Comparison of ENCODE assay signal across 1 cellular context in genomic region chr4:96483308-96484030, GRCh38.
TF ChIP-seq lines count a peak whose summit lies in the region.

No MANE protein-coding gene starts in this region.

TF ChIP-seq in H1, 55 proteins besides CTCF, POLR2A, EP300 and RAD21 (continued from another document):
- TF ChIP-seq, protein P1, sequence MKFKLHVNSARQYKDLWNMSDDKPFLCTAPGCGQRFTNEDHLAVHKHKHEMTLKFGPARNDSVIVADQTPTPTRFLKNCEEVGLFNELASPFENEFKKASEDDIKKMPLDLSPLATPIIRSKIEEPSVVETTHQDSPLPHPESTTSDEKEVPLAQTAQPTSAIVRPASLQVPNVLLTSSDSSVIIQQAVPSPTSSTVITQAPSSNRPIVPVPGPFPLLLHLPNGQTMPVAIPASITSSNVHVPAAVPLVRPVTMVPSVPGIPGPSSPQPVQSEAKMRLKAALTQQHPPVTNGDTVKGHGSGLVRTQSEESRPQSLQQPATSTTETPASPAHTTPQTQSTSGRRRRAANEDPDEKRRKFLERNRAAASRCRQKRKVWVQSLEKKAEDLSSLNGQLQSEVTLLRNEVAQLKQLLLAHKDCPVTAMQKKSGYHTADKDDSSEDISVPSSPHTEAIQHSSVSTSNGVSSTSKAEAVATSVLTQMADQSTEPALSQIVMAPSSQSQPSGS (IDR thresholded peaks at IDR 0.05; ENCODE audit: low read length) = no peak
- no peak for TF ChIP-seq RFX5 (IDR thresholded peaks at IDR 0.05; ENCODE audit: borderline replicate concordance, low read depth, low read length)
